In genomic region chr2:46574457-46575354, GRCh38 we compare ENCODE assay signal across 13 cellular contexts. TPM values are rescaled to one million over a fixed set of nuclear protein-coding genes. Genes with fewer than 3 reads are reported as not detected.
DNase-seq lines count a peak whose midpoint lies in the region; ATAC-seq, FAIRE-seq and TF ChIP-seq lines count a peak whose summit lies in the region.
"Had no signal": no experiment of that assay in that cellular context is flagged by ENCODE, and none has a peak within 500 bp of the region (broad histone marks: within the 10 kb centered on the region; RNA-seq: fewer than 3 reads in every experiment).

No MANE protein-coding gene starts in this region.

- H3K27me3 ChIP-seq in cardiac muscle cell (no peaks in the 10 kb centered on the region), tibial artery (no peaks in the 10 kb centered on the region)

- FAIRE-seq in kidney (lab: Jason Lieb, UNC): no peak
- FAIRE-seq: colon, G401.6 had no signal

- intact Hi-C loops in Right ventricle myocardium inferior (cut with DNase I): no loop called here
- intact Hi-C loops in tibial artery (cut with DNase I; ENCODE audit: low total_unique reads): no loop called here
- intact Hi-C loops in kidney (cut with DNase I): no loop called here

- ATAC-seq in Right ventricle myocardium inferior (no peak), HG02798 (IDR thresholded peaks at IDR 0.05; ENCODE audit: poor library complexity, unreplicated experiment) (peak; percentile 85), SK-N-SH treated with all-trans-retinoic acid at 6 μM for 48 hours (peak; percentile 35; the same call in 1 of the 3 replicates)

- DNase-seq in cardiac muscle cell (ENCODE audit: low read depth in 1 of 2, low spot score in 1 of 2): no peak
- DNase-seq in Right ventricle myocardium inferior (ENCODE audit: missing footprints): no peak
- no peak for DNase-seq in tibial artery
- DNase-seq in kidney: no peak
- DNase-seq in cerebellar nuclear complex (lab: John Stamatoyannopoulos, UW): no peak
- no peak for DNase-seq in NCI-H187 treated with DMSO at 0.1 percent for 48 hours (lab: John Stamatoyannopoulos, UW)
- DNase-seq: activated T-cell treated with anti-CD3 and anti-CD28 coated beads, Interleukin-2, amount 50 U/mL, for 24 hours; NCI-H1417 had no signal

- H3K4me1 ChIP-seq in cardiac muscle cell (ENCODE audit: low read depth) (peaks cover 58% of the 10 kb centered on the region), tibial artery (peaks cover 0 to 56% (median 14%) of the 10 kb centered on the region in 4 donors), kidney (ENCODE audit: control insufficient read depth in 1 of 2, insufficient read depth in 1 of 2, low read depth in 1 of 2, low read length in 2 of 2) (no peaks in the 10 kb centered on the region)

- H3K4me3 ChIP-seq in cardiac muscle cell (peak overlapping the region; percentile 2), tibial artery (no peak overlapping the region), kidney (ENCODE audit: low read length in 2 of 2) (no peak overlapping the region)
- H3K4me3 ChIP-seq: SK-N-MC had no signal

- H3K36me3 ChIP-seq in cardiac muscle cell: peaks cover 15% of the 10 kb centered on the region
- peaks cover 7 to 12% (median 8%) of the 10 kb centered on the region in 3 donors for H3K36me3 ChIP-seq in tibial artery
- peaks cover 0 to under 1% of the 10 kb centered on the region in 2 donors for H3K36me3 ChIP-seq in kidney (ENCODE audit: control insufficient read depth in 1 of 2, insufficient read depth in 2 of 2, low read length in 2 of 2)

- H3K27ac ChIP-seq in cardiac muscle cell (peak overlapping the region; percentile 81), tibial artery (peak overlapping the region; percentile 4 to 21), kidney (ENCODE audit: low read depth in 2 of 2, low read length in 2 of 2) (no peak overlapping the region)
- H3K27ac ChIP-seq: SK-N-MC had no signal

- H3K9ac ChIP-seq in kidney (ENCODE audit: low read length in 2 of 2): no peak overlapping the region

- TF ChIP-seq CTCF in cardiac muscle cell (IDR thresholded peaks at IDR 0.05; ENCODE audit: low read depth, low read length): no peak
- TF ChIP-seq CTCF in tibial artery (IDR thresholded peaks at IDR 0.05): no peak
- no peak for TF ChIP-seq CTCF in kidney (IDR thresholded peaks at IDR 0.05; ENCODE audit: borderline replicate concordance, extremely low read depth, insufficient read depth)

- H3K9me3 ChIP-seq in cardiac muscle cell (ENCODE audit: low read depth): no peaks in the 10 kb centered on the region
- H3K9me3 ChIP-seq in tibial artery: no peaks in the 10 kb centered on the region
- H3K9me3 ChIP-seq in kidney (ENCODE audit: control insufficient read depth in 1 of 2, low read length in 2 of 2): no peaks in the 10 kb centered on the region

TF ChIP-seq in SK-N-SH treated with all-trans-retinoic acid at 6 μM for 48 hours, 23 proteins besides CTCF, POLR2A, EP300 and RAD21:
- no peak for TF ChIP-seq OSR1 (CRISPR knock-in tag; IDR thresholded peaks at IDR 0.05)
- TF ChIP-seq GLIS3 (CRISPR knock-in tag; IDR thresholded peaks at IDR 0.05): no peak
- no peak for TF ChIP-seq ZFP30 (CRISPR knock-in tag; IDR thresholded peaks at IDR 0.05)
- no peak for TF ChIP-seq PPARA (CRISPR knock-in tag; IDR thresholded peaks at IDR 0.05; ENCODE audit: borderline replicate concordance)
- TF ChIP-seq, protein P1, sequence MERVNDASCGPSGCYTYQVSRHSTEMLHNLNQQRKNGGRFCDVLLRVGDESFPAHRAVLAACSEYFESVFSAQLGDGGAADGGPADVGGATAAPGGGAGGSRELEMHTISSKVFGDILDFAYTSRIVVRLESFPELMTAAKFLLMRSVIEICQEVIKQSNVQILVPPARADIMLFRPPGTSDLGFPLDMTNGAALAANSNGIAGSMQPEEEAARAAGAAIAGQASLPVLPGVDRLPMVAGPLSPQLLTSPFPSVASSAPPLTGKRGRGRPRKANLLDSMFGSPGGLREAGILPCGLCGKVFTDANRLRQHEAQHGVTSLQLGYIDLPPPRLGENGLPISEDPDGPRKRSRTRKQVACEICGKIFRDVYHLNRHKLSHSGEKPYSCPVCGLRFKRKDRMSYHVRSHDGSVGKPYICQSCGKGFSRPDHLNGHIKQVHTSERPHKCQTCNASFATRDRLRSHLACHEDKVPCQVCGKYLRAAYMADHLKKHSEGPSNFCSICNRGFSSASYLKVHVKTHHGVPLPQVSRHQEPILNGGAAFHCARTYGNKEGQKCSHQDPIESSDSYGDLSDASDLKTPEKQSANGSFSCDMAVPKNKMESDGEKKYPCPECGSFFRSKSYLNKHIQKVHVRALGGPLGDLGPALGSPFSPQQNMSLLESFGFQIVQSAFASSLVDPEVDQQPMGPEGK (CRISPR knock-in tag; IDR thresholded peaks at IDR 0.05; ENCODE audit: borderline replicate concordance): no peak
- TF ChIP-seq ISL1 (CRISPR knock-in tag; IDR thresholded peaks at IDR 0.05): no peak
- TF ChIP-seq SNAI2 (CRISPR knock-in tag; IDR thresholded peaks at IDR 0.05): no peak
- no peak for TF ChIP-seq ZFP3 (CRISPR knock-in tag; IDR thresholded peaks at IDR 0.05)
- no peak for TF ChIP-seq ARNTL (CRISPR knock-in tag; IDR thresholded peaks at IDR 0.05; ENCODE audit: borderline replicate concordance, low read depth)
- TF ChIP-seq, protein P2, sequence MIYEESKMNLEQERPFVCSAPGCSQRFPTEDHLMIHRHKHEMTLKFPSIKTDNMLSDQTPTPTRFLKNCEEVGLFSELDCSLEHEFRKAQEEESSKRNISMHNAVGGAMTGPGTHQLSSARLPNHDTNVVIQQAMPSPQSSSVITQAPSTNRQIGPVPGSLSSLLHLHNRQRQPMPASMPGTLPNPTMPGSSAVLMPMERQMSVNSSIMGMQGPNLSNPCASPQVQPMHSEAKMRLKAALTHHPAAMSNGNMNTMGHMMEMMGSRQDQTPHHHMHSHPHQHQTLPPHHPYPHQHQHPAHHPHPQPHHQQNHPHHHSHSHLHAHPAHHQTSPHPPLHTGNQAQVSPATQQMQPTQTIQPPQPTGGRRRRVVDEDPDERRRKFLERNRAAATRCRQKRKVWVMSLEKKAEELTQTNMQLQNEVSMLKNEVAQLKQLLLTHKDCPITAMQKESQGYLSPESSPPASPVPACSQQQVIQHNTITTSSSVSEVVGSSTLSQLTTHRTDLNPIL (CRISPR knock-in tag; IDR thresholded peaks at IDR 0.05; ENCODE audit: low read depth): no peak

RNA-seq across cellular contexts. Expression of gene ATP6V1E2, which starts 32.3 kb away (rescaled TPM):
- total RNA-seq in cardiac muscle cell: 6.4 and 9.9 TPM in 2 replicates
- polyA plus RNA-seq in cardiac muscle cell: 4.6 and 11.9 TPM in 2 replicates
- total RNA-seq in Right ventricle myocardium inferior: 6.7 TPM
- 4.5 TPM for total RNA-seq in kidney
- 3.5 TPM for polyA plus RNA-seq in kidney (ENCODE audit: insufficient read depth, low read depth, low replicate concordance)

RNA-seq across cellular contexts. Expression of gene RHOQ, which starts 32.4 kb away (rescaled TPM):
- total RNA-seq in cardiac muscle cell (89.7 and 164 TPM in 2 replicates), Right ventricle myocardium inferior (415 TPM), kidney (63.2 TPM)
- polyA plus RNA-seq in cardiac muscle cell (105 and 167 TPM in 2 replicates), kidney (ENCODE audit: insufficient read depth, low read depth, low replicate concordance) (45.4 TPM)

RNA-seq across cellular contexts. Expression of gene PIGF, which starts 42.1 kb away (rescaled TPM):
- total RNA-seq in cardiac muscle cell (16.0 and 21.0 TPM in 2 replicates), Right ventricle myocardium inferior (10.5 TPM), kidney (22.3 TPM)
- polyA plus RNA-seq in cardiac muscle cell (45.4 and 52.7 TPM in 2 replicates), kidney (ENCODE audit: insufficient read depth, low read depth, low replicate concordance) (37.3 TPM)

RNA-seq across cellular contexts. Expression of gene CRIPT, which starts 42.3 kb away (rescaled TPM):
- 10.2 and 11.6 TPM in 2 replicates for total RNA-seq in cardiac muscle cell
- polyA plus RNA-seq in cardiac muscle cell: 26.1 and 27.3 TPM in 2 replicates
- 19.8 TPM for total RNA-seq in Right ventricle myocardium inferior
- 15.1 TPM for total RNA-seq in kidney
- polyA plus RNA-seq in kidney (ENCODE audit: insufficient read depth, low read depth, low replicate concordance): 15.3 TPM

Comparison
In these comparisons a context has a peak if more than half of its experiments do, and no peak if none do; other contexts are left out.
1. H3K27ac ChIP-seq: peak in cardiac muscle cell (single experiment) and tibial artery (2 of 2); none in kidney (0 of 2).